In genomic region chr2:70301344-70302194, GRCh38 we compare ENCODE assay signal across 8 cellular contexts. TPM values are rescaled to one million over a fixed set of nuclear protein-coding genes. Genes with fewer than 3 reads are reported as not detected.
DNase-seq lines count a peak whose midpoint lies in the region; ATAC-seq and TF ChIP-seq lines count a peak whose summit lies in the region.

TSS of gene FAM136A (minus strand) at chr2:70302067. CDS start at chr2:70302011, 56 bp downstream.

- H3K79me2 ChIP-seq in GM23248 (ENCODE audit: insufficient read depth), result peaks cover 11% of the 10 kb centered on the region; the same call in 1 of the 2 replicates

- H3K4me1 ChIP-seq in GM23248 (ENCODE audit: insufficient read depth), result peaks cover 4% of the 10 kb centered on the region; the same call in 1 of the 2 replicates
- 0 out of 2 replicates have a peak, but pooled peaks cover 3% of the 10 kb centered on the region for H3K4me1 ChIP-seq in SJSA1 (replicated peaks)
- H3K4me1 ChIP-seq in gastroesophageal sphincter, result peaks cover 0 to 17% (median 7%) of the 10 kb centered on the region in 3 donors

- TF ChIP-seq CTCF in LNCaP clone FGC (IDR thresholded peaks at IDR 0.05; ENCODE audit: control insufficient read depth, extremely low read depth, insufficient read depth) (peak; percentile 82), gastroesophageal sphincter (IDR thresholded peaks at IDR 0.05) (peak; percentile 90 to 98 (median 97))

- H3K9me2 ChIP-seq in GM23248 (ENCODE audit: insufficient read depth), result no peaks in the 10 kb centered on the region

- no peaks in the 10 kb centered on the region for H4K20me1 ChIP-seq in GM23248 (ENCODE audit: insufficient read depth)

- H3K4me3 ChIP-seq in GM23248 (peak within 1 kb of the TSS; percentile 97), LNCaP clone FGC (ENCODE audit: low read depth, low read length) (peak within 1 kb of the TSS; percentile 74), SJSA1 (peak within 1 kb of the TSS; percentile 79), gastroesophageal sphincter (peak within 1 kb of the TSS; percentile 60 to 93)

- peak; percentile 93 for DNase-seq in ELF-1 (ENCODE audit: low read depth, low spot score)
- peak; percentile 91 for DNase-seq in GM23248
- peak; percentile 13 for DNase-seq in LNCaP clone FGC (ENCODE audit: low read depth)
- peak; percentile 74 to 81 for DNase-seq in SJSA1 (ENCODE audit: low read depth in 1 of 2, low spot score in 2 of 2)
- DNase-seq in activated naive CD4-positive, alpha-beta T cell (lab: John Stamatoyannopoulos, UW), result peak; percentile 68 to 89 (median 80)
- DNase-seq in non-pigmented ciliary epithelial cell (ENCODE audit: low read depth), result peak; percentile 2
- peak in 47 of 49 donors; percentile 9 to 87 (median 57) for DNase-seq in substantia nigra (lab: John Stamatoyannopoulos, UW)

- TF ChIP-seq EP300 in gastroesophageal sphincter (IDR thresholded peaks at IDR 0.05), result no peak

- in situ Hi-C loops in GM23248 (cut with MboI), result loop anchor here (25.0 kb wide), 2 partner anchors 486 to 661 kb away; partner anchors contain the start of gene FIGLA

- H3K36me3 ChIP-seq in GM23248 (ENCODE audit: low read depth), result 0 out of 2 replicates have a peak, but pooled peaks cover 8% of the 10 kb centered on the region
- H3K36me3 ChIP-seq in SJSA1, result peaks cover 29% of the 10 kb centered on the region
- H3K36me3 ChIP-seq in gastroesophageal sphincter, result peaks cover 0 to 38% of the 10 kb centered on the region in 2 donors

- peak within 1 kb of the TSS; percentile 84 for H3K9ac ChIP-seq in GM23248

- peak; percentile 93 for ATAC-seq in gastroesophageal sphincter

- TF ChIP-seq POLR2A in gastroesophageal sphincter (IDR thresholded peaks at IDR 0.05), result peak in 1 of 2 donors; percentile 18

- no peaks in the 10 kb centered on the region for H3K27me3 ChIP-seq in GM23248 (replicated peaks; ENCODE audit: insufficient read depth)
- H3K27me3 ChIP-seq in SJSA1 (replicated peaks), result no peaks in the 10 kb centered on the region
- H3K27me3 ChIP-seq in gastroesophageal sphincter, result no peaks in the 10 kb centered on the region

- H3K9me3 ChIP-seq in GM23248 (ENCODE audit: low read depth) (no peaks in the 10 kb centered on the region), SJSA1 (replicated peaks) (no peaks in the 10 kb centered on the region), gastroesophageal sphincter (no peaks in the 10 kb centered on the region)

- H3F3A ChIP-seq in GM23248 (ENCODE audit: insufficient read depth), result no peaks in the 10 kb centered on the region

- H3K27ac ChIP-seq in GM23248 (peak within 1 kb of the TSS; percentile 15; the same call in 1 of the 2 replicates), SJSA1 (0 out of 2 replicates have a peak within 1 kb of the TSS, but pooled peaks have one; percentile 4), gastroesophageal sphincter (peak within 1 kb of the TSS; percentile 7 to 92 (median 88)), substantia nigra (ENCODE audit: low read depth, low read length, poor library complexity, severe bottlenecking) (peak within 1 kb of the TSS; percentile 76)

- H2AFZ ChIP-seq in GM23248, result peak within 1 kb of the TSS; percentile 93

- H3K4me2 ChIP-seq in GM23248 (ENCODE audit: unreplicated experiment), result peak within 1 kb of the TSS; percentile 100

- 2 to 3% methylated on average over 69 to 77 of the region's 79 CpGs for WGBS in GM23248 (ENCODE audit: low coverage in 1 of 2, low lambda C conversion rate in 2 of 2, missing lambda C conversion rate in 2 of 2), 2 experiments
- WGBS in gastroesophageal sphincter (ENCODE audit: low coverage in 1 of 2), 2 donors, result 0 to 2% methylated on average over 5 to 9 of the region's 79 CpGs

RNA-seq across cellular contexts. Expression of gene FAM136A, which starts in this region (rescaled TPM):
- total RNA-seq in GM23248 (2014; rRNA removed; shearing (Covaris generic)), result 40.3 and 44.2 TPM in 2 replicates
- polyA plus RNA-seq in GM23248 (2016; fragmentation: Nextera tagmentation; extraction: Ambion mirVana), result 53.4 and 57.4 TPM in 2 replicates
- 32.2 and 33.4 TPM in 2 replicates for total RNA-seq in SJSA1 (2014; rRNA removed; shearing (Covaris generic))
- total RNA-seq in gastroesophageal sphincter, result 10 to 100 TPM; 17.9 to 33.0 (median 27.0) TPM

Comparison
In these comparisons a context has a peak if more than half of its experiments do, and no peak if none do; other contexts are left out.
1. Peak in every context shown above with its lines: DNase-seq, ATAC-seq, H3K4me3 ChIP-seq and H3K27ac ChIP-seq.
2. DNase-seq: peak in every context shown above with its lines; median percentile 93 in ELF-1; 91 in GM23248; 80 in activated naive CD4-positive, alpha-beta T cell; 78 in SJSA1; 57 in substantia nigra; 13 in LNCaP clone FGC; 2 in non-pigmented ciliary epithelial cell.
3. H3K27ac ChIP-seq: peak in every context shown above with its lines; median percentile 88 in gastroesophageal sphincter; 76 in substantia nigra; 15 in GM23248; 4 in SJSA1.